Comparison of ENCODE assay signal across 15 cellular contexts in genomic region chrX:10486373-10486772, GRCh38.
DNase-seq lines count a peak whose midpoint lies in the region; ATAC-seq and TF ChIP-seq lines count a peak whose summit lies in the region.
"Had no signal": no experiment of that assay in that cellular context is flagged by ENCODE, and none has a peak within 500 bp of the region (broad histone marks: within the 10 kb centered on the region; RNA-seq: fewer than 3 reads in every experiment).

No MANE protein-coding gene starts in this region.

- H3K4me2 ChIP-seq in osteoblast (ENCODE audit: insufficient read depth, low read length) = no peak overlapping the region

- peaks cover 14% of the 10 kb centered on the region for H3K36me3 ChIP-seq in osteoblast (ENCODE audit: insufficient read depth, low read length)
- no peaks in the 10 kb centered on the region for H3K36me3 ChIP-seq in BE2C
- H3K36me3 ChIP-seq: uterus had no signal

- no peaks in the 10 kb centered on the region for H3K36me3 Mint-ChIP-seq in stimulated activated naive B cell treated with anti-CD40 and anti-IgM and Interleukin-4, amounts not matched to agents 10 μg/mL and 1 μg/mL and 100 μg/mL, for 72 hours
- H3K36me3 Mint-ChIP-seq: activated naive CD8-positive, alpha-beta T cell; naive thymus-derived CD4-positive, alpha-beta T cell had no signal

- DNase-seq in Daoy (ENCODE audit: low read depth) = peak; percentile 13
- DNase-seq in fibroblast of peridontal ligament (ENCODE audit: extremely low read depth) = peak; percentile 86
- no peak for DNase-seq in osteoblast (ENCODE audit: insufficient read length, low spot score, missing footprints)
- no peak for DNase-seq in erythroblast (lab: John Stamatoyannopoulos, UW)
- no peak for DNase-seq in BE2C
- DNase-seq in stimulated activated naive B cell treated with anti-CD40 and anti-IgM and Interleukin-4, amounts not matched to agents 10 μg/mL and 1 μg/mL and 100 μg/mL, for 72 hours = no peak
- DNase-seq: activated CD8-positive, alpha-beta memory T cell treated with anti-CD3 and anti-CD28 coated beads for 24 hours; effector memory CD8-positive, alpha-beta T cell; KBM-7; naive thymus-derived CD4-positive, alpha-beta T cell; NCI-H2107 had no signal

- H3K79me2 ChIP-seq in osteoblast (ENCODE audit: insufficient read depth, low read length) = no peaks in the 10 kb centered on the region

- no peak for TF ChIP-seq CTCF in osteoblast (IDR thresholded peaks at IDR 0.05; ENCODE audit: extremely low read depth, low read depth, low read length)
- no peak for TF ChIP-seq CTCF in BE2C (IDR thresholded peaks at IDR 0.05; ENCODE audit: low read depth, low read length)

- H3K27me3 ChIP-seq in osteoblast (ENCODE audit: insufficient read depth, low read length) (no peaks in the 10 kb centered on the region), BE2C (no peaks in the 10 kb centered on the region)
- H3K27me3 ChIP-seq: uterus had no signal

- peak overlapping the region; percentile 74 for H3K27ac ChIP-seq in osteoblast (ENCODE audit: low read depth, low read length)

- peaks cover 0 to 3% of the 10 kb centered on the region in 2 donors for H3K4me1 Mint-ChIP-seq in stimulated activated naive B cell treated with anti-CD40 and anti-IgM and Interleukin-4, amounts not matched to agents 10 μg/mL and 1 μg/mL and 100 μg/mL, for 72 hours
- H3K4me1 Mint-ChIP-seq: naive thymus-derived CD4-positive, alpha-beta T cell had no signal

- no peak overlapping the region for H3K4me3 ChIP-seq in osteoblast (ENCODE audit: insufficient read depth, low read length)
- H3K4me3 ChIP-seq in BE2C (ENCODE audit: low read depth, low read length) = no peak overlapping the region
- H3K4me3 ChIP-seq: uterus had no signal

- H3K27ac Mint-ChIP-seq in stimulated activated naive B cell treated with anti-CD40 and anti-IgM and Interleukin-4, amounts not matched to agents 10 μg/mL and 1 μg/mL and 100 μg/mL, for 72 hours = no peak overlapping the region
- H3K27ac Mint-ChIP-seq: activated naive CD8-positive, alpha-beta T cell; effector memory CD8-positive, alpha-beta T cell; naive thymus-derived CD4-positive, alpha-beta T cell had no signal

- peaks cover 21% of the 10 kb centered on the region for H3K4me1 ChIP-seq in osteoblast (ENCODE audit: insufficient read depth, low read length)
- H3K4me1 ChIP-seq in BE2C = peaks cover 3% of the 10 kb centered on the region; the same call in 1 of the 2 replicates
- H3K4me1 ChIP-seq: uterus had no signal

- no peak overlapping the region for H3K4me3 Mint-ChIP-seq in stimulated activated naive B cell treated with anti-CD40 and anti-IgM and Interleukin-4, amounts not matched to agents 10 μg/mL and 1 μg/mL and 100 μg/mL, for 72 hours
- H3K4me3 Mint-ChIP-seq: activated naive CD8-positive, alpha-beta T cell; effector memory CD8-positive, alpha-beta T cell; naive thymus-derived CD4-positive, alpha-beta T cell had no signal

- ATAC-seq in SK-N-SH treated with all-trans-retinoic acid at 6 μM for 48 hours (peak; percentile 73), HG02840 (IDR thresholded peaks at IDR 0.05; ENCODE audit: low FRiP score, unreplicated experiment) (no peak)
- ATAC-seq in stimulated activated naive B cell treated with anti-CD40 and anti-IgM and Interleukin-4, amounts not matched to agents 10 μg/mL and 1 μg/mL and 100 μg/mL, for 72 hours (replicated peaks) = no peak
- ATAC-seq: effector memory CD8-positive, alpha-beta T cell; naive thymus-derived CD4-positive, alpha-beta T cell had no signal

- no peaks in the 10 kb centered on the region for H3K27me3 Mint-ChIP-seq in stimulated activated naive B cell treated with anti-CD40 and anti-IgM and Interleukin-4, amounts not matched to agents 10 μg/mL and 1 μg/mL and 100 μg/mL, for 72 hours
- H3K27me3 Mint-ChIP-seq: activated naive CD8-positive, alpha-beta T cell; effector memory CD8-positive, alpha-beta T cell; naive thymus-derived CD4-positive, alpha-beta T cell had no signal

- no peaks in the 10 kb centered on the region for H3K9me3 Mint-ChIP-seq in stimulated activated naive B cell treated with anti-CD40 and anti-IgM and Interleukin-4, amounts not matched to agents 10 μg/mL and 1 μg/mL and 100 μg/mL, for 72 hours
- H3K9me3 Mint-ChIP-seq: effector memory CD8-positive, alpha-beta T cell had no signal

- H3K9me3 ChIP-seq in osteoblast (ENCODE audit: low read depth, low read length) (no peaks in the 10 kb centered on the region), BE2C (no peaks in the 10 kb centered on the region)
- H3K9me3 ChIP-seq: uterus had no signal

- no peaks in the 10 kb centered on the region for H4K20me1 ChIP-seq in osteoblast (ENCODE audit: insufficient read depth, low read length)

- H2AFZ ChIP-seq in osteoblast (ENCODE audit: low read length) = no peak overlapping the region

- TF ChIP-seq POLR2A in erythroblast (IDR thresholded peaks at IDR 0.05; ENCODE audit: low read length) = no peak

TF ChIP-seq in SK-N-SH treated with all-trans-retinoic acid at 6 μM for 48 hours, 23 proteins besides CTCF, POLR2A, EP300 and RAD21:
- TF ChIP-seq OSR1 (CRISPR knock-in tag; IDR thresholded peaks at IDR 0.05) (no peak), ZFP30 (CRISPR knock-in tag; IDR thresholded peaks at IDR 0.05) (no peak), ISL1 (CRISPR knock-in tag; IDR thresholded peaks at IDR 0.05) (no peak), CSDC2 (CRISPR knock-in tag; IDR thresholded peaks at IDR 0.05) (no peak), ZNF70 (CRISPR knock-in tag; IDR thresholded peaks at IDR 0.05) (no peak), RARB (CRISPR knock-in tag; IDR thresholded peaks at IDR 0.05) (no peak), TCF4 (CRISPR knock-in tag; IDR thresholded peaks at IDR 0.05; ENCODE audit: borderline replicate concordance) (no peak), POU6F1 (CRISPR knock-in tag; IDR thresholded peaks at IDR 0.05; ENCODE audit: borderline replicate concordance, low read depth) (no peak), TOX (CRISPR knock-in tag; IDR thresholded peaks at IDR 0.05; ENCODE audit: borderline replicate concordance) (no peak), ZFP3 (CRISPR knock-in tag; IDR thresholded peaks at IDR 0.05) (no peak)
- TF ChIP-seq, protein P1, sequence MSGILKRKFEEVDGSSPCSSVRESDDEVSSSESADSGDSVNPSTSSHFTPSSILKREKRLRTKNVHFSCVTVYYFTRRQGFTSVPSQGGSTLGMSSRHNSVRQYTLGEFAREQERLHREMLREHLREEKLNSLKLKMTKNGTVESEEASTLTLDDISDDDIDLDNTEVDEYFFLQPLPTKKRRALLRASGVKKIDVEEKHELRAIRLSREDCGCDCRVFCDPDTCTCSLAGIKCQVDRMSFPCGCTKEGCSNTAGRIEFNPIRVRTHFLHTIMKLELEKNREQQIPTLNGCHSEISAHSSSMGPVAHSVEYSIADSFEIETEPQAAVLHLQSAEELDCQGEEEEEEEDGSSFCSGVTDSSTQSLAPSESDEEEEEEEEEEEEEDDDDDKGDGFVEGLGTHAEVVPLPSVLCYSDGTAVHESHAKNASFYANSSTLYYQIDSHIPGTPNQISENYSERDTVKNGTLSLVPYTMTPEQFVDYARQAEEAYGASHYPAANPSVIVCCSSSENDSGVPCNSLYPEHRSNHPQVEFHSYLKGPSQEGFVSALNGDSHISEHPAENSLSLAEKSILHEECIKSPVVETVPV (CRISPR knock-in tag; IDR thresholded peaks at IDR 0.05) = no peak
- TF ChIP-seq, protein P2, sequence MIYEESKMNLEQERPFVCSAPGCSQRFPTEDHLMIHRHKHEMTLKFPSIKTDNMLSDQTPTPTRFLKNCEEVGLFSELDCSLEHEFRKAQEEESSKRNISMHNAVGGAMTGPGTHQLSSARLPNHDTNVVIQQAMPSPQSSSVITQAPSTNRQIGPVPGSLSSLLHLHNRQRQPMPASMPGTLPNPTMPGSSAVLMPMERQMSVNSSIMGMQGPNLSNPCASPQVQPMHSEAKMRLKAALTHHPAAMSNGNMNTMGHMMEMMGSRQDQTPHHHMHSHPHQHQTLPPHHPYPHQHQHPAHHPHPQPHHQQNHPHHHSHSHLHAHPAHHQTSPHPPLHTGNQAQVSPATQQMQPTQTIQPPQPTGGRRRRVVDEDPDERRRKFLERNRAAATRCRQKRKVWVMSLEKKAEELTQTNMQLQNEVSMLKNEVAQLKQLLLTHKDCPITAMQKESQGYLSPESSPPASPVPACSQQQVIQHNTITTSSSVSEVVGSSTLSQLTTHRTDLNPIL (CRISPR knock-in tag; IDR thresholded peaks at IDR 0.05; ENCODE audit: low read depth) = no peak

Comparison
In these comparisons a context has a peak if more than half of its experiments do, and no peak if none do; other contexts are left out.
1. DNase-seq: peak in Daoy (single experiment) and fibroblast of peridontal ligament (single experiment); none in osteoblast (single experiment), erythroblast (0 of 2), BE2C (single experiment) and stimulated activated naive B cell treated with anti-CD40 and anti-IgM and Interleukin-4, amounts not matched to agents 10 μg/mL and 1 μg/mL and 100 μg/mL, for 72 hours (single experiment).